11 cellular contexts compared by ENCODE assay signal in genomic region chr20:58390659-58391035, GRCh38. TPM values are rescaled to one million over a fixed set of nuclear protein-coding genes. Genes with fewer than 3 reads are reported as not detected.
DNase-seq lines count a peak whose midpoint lies in the region; ATAC-seq and TF ChIP-seq lines count a peak whose summit lies in the region.
"Had no signal": no experiment of that assay in that cellular context is flagged by ENCODE, and none has a peak within 500 bp of the region (broad histone marks: within the 10 kb centered on the region; RNA-seq: fewer than 3 reads in every experiment).

No MANE protein-coding gene starts in this region.

- TF ChIP-seq CTCF in VCaP (conservative IDR thresholded peaks at IDR 0.05) (no peak), glutamatergic neuron (IDR thresholded peaks at IDR 0.05; ENCODE audit: partially characterized antibody, unreplicated experiment) (no peak)

- H3K36me3 Mint-ChIP-seq in activated naive CD4-positive, alpha-beta T cell treated with anti-CD3 and anti-CD28 coated beads for 36 hours (ENCODE audit: low read depth), result peaks cover 29% of the 10 kb centered on the region
- H3K36me3 Mint-ChIP-seq in glutamatergic neuron (ENCODE audit: unreplicated experiment), result no peaks in the 10 kb centered on the region

- CTCF ChIA-PET in activated naive CD4-positive, alpha-beta T cell treated with anti-CD3 and anti-CD28 coated beads for 36 hours (lab: Charles Lee), result interaction anchor here (0.6 to 0.7 kb wide), 2 partner anchors 305 to 638 kb away, joined by 3 to 4 read pairs; no protein-coding TSS in a partner anchor

- DNase-seq in activated naive CD4-positive, alpha-beta T cell treated with anti-CD3 and anti-CD28 coated beads for 36 hours, result no peak
- DNase-seq in activated naive CD4-positive, alpha-beta T cell treated with anti-CD3 and anti-CD28 coated beads, Interleukin-2, amount 50 U/mL, for 16 hours, result no peak
- DNase-seq in glutamatergic neuron (no peak), HuH-7 (ENCODE audit: low spot score) (no peak)
- DNase-seq: activated CD8-positive, alpha-beta memory T cell treated with anti-CD3 and anti-CD28 coated beads, Interleukin-2, amount 50 U/mL, for 48 hours; BE2C; Peyer's patch had no signal

- no peaks in the 10 kb centered on the region for H3K27me3 Mint-ChIP-seq in activated naive CD4-positive, alpha-beta T cell treated with anti-CD3 and anti-CD28 coated beads for 36 hours (ENCODE audit: low read depth)
- H3K27me3 Mint-ChIP-seq in glutamatergic neuron (ENCODE audit: unreplicated experiment), result peaks cover 7% of the 10 kb centered on the region

- H3K27me3 ChIP-seq in stomach smooth muscle (ENCODE audit: control insufficient read depth in 1 of 2, insufficient read depth in 2 of 2, low read length in 2 of 2), result no peaks in the 10 kb centered on the region
- H3K27me3 ChIP-seq: BE2C, Peyer's patch had no signal

- H3K9ac ChIP-seq in stomach smooth muscle (ENCODE audit: low read length in 2 of 2), result peak overlapping the region in 1 of 2 donors; percentile 5

- peak overlapping the region; percentile 96 for H3K4me3 Mint-ChIP-seq in activated naive CD4-positive, alpha-beta T cell treated with anti-CD3 and anti-CD28 coated beads for 36 hours
- H3K4me3 Mint-ChIP-seq in glutamatergic neuron (ENCODE audit: unreplicated experiment), result peak overlapping the region; percentile 99

- peaks cover 57% of the 10 kb centered on the region for H3K4me1 Mint-ChIP-seq in activated naive CD4-positive, alpha-beta T cell treated with anti-CD3 and anti-CD28 coated beads for 36 hours (ENCODE audit: low read depth)
- peaks cover 19% of the 10 kb centered on the region for H3K4me1 Mint-ChIP-seq in glutamatergic neuron (ENCODE audit: low read depth, unreplicated experiment)

- no peaks in the 10 kb centered on the region for H3K36me3 ChIP-seq in stomach smooth muscle (ENCODE audit: control insufficient read depth in 2 of 2, insufficient read depth in 2 of 2, low read length in 2 of 2)
- H3K36me3 ChIP-seq: Peyer's patch had no signal

- peak overlapping the region; percentile 94 to 97 for H3K4me3 ChIP-seq in stomach smooth muscle (ENCODE audit: low read length in 2 of 2)

- H3K27ac ChIP-seq in VCaP, result peak overlapping the region; percentile 96; the same call in 1 of the 2 replicates
- H3K27ac ChIP-seq in stomach smooth muscle (ENCODE audit: low read length), result no peak overlapping the region

- H3K27ac Mint-ChIP-seq in activated naive CD4-positive, alpha-beta T cell treated with anti-CD3 and anti-CD28 coated beads for 36 hours, result peak overlapping the region; percentile 90
- no peak overlapping the region for H3K27ac Mint-ChIP-seq in glutamatergic neuron (ENCODE audit: unreplicated experiment)

- H3K9me3 ChIP-seq in stomach smooth muscle (ENCODE audit: control insufficient read depth in 2 of 2, low read length in 2 of 2), result no peaks in the 10 kb centered on the region
- H3K9me3 ChIP-seq: Peyer's patch had no signal

- ATAC-seq in HG02610 (IDR thresholded peaks at IDR 0.05; ENCODE audit: unreplicated experiment) (no peak), GM21526 (IDR thresholded peaks at IDR 0.05; ENCODE audit: low FRiP score, unreplicated experiment) (no peak)

- H3K4me1 ChIP-seq in stomach smooth muscle (ENCODE audit: control insufficient read depth, insufficient read depth, low read length), result peaks cover 19% of the 10 kb centered on the region

- no peaks in the 10 kb centered on the region for H3K9me3 Mint-ChIP-seq in activated naive CD4-positive, alpha-beta T cell treated with anti-CD3 and anti-CD28 coated beads for 36 hours
- H3K9me3 Mint-ChIP-seq in glutamatergic neuron (ENCODE audit: unreplicated experiment), result peaks cover 2% of the 10 kb centered on the region

- intact Hi-C loops in activated naive CD4-positive, alpha-beta T cell treated with anti-CD3 and anti-CD28 coated beads for 36 hours (cut with micrococcal nuclease), result loop anchor here (10.0 kb wide), 1 partner anchor 644 kb away; the partner anchor contains the start of gene ATP5F1E

RNA-seq across cellular contexts. Expression of gene VAPB, which starts 1.6 kb away (rescaled TPM):
- 10 to 100 TPM; 26.8 to 27.9 TPM for total RNA-seq in activated naive CD4-positive, alpha-beta T cell treated with anti-CD3 and anti-CD28 coated beads for 36 hours
- 60.5 TPM for total RNA-seq in glutamatergic neuron (ENCODE audit: unreplicated experiment)
